Comparison of ENCODE assay signal across 30 cellular contexts in the genomic region with DNA sequence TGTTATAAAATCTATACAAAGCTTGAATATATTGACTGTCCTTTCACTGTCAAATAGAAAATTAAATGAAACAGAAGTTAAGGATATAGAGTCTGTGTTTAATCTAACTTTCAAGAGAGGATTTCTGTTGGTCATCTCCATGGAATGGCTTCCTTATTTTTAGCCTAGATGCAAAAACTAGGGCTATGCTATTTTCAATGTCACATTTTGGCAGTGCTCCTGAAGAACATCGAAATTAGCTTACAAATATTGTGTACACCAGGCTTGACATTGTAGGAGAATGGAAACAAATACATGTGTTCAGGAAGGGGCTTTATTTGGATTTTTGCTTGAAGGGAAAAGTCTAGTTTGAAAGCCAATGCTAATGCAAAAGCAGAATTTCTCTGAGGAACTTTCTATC.
"Had no signal": no experiment of that assay in that cellular context is flagged by ENCODE, and none has a peak within 500 bp of the region (broad histone marks: within the 10 kb centered on the region; RNA-seq: fewer than 3 reads in every experiment).

No MANE protein-coding gene starts in this region.

- H3K9me3 ChIP-seq: Peyer's patch had no signal

- H3K27me3 ChIP-seq: brain microvascular endothelial cell, Peyer's patch had no signal

- DNase-seq: activated CD4-positive, alpha-beta memory T cell treated with anti-CD3 and anti-CD28 coated beads, Interleukin-2, amount 10 ng/mL, durations not matched to agents 7 days and 5 days; activated CD4-positive, alpha-beta T cell treated with anti-CD3 and anti-CD28 coated beads for 1 hour; activated CD4-positive, alpha-beta T cell treated with anti-CD3 and anti-CD28 coated beads for 48 hours; activated CD4-positive, CD25-positive, alpha-beta regulatory T cell; activated CD8-positive, alpha-beta memory T cell treated with anti-CD3 and anti-CD28 coated beads for 24 hours; activated CD8-positive, alpha-beta memory T cell treated with anti-CD3 and anti-CD28 coated beads, Interleukin-2, amount 10 ng/mL, durations not matched to agents 7 days and 5 days; activated CD8-positive, alpha-beta memory T cell treated with anti-CD3 and anti-CD28 coated beads, Interleukin-2, amount 50 U/mL, for 48 hours; activated effector memory CD4-positive, alpha-beta T cell treated with Interleukin-2 at 50 U/mL for 16 hours; activated naive CD4-positive, alpha-beta T cell treated with anti-CD3 and anti-CD28 coated beads, Interleukin-2, amount 10 ng/mL, durations not matched to agents 7 days and 5 days; activated naive CD8-positive, alpha-beta T cell treated with anti-CD3 and anti-CD28 coated beads for 36 hours; activated T-cell treated with anti-CD3 and anti-CD28 coated beads, Interleukin-2, amount 50 U/mL, for 48 hours; amniotic stem cell; aorta; brain microvascular endothelial cell; central memory CD4-positive, alpha-beta T cell; NCI-H1105; NCI-H1417 treated with DMSO at 0.1 percent for 48 hours; NCI-H187 treated with DMSO at 0.1 percent for 48 hours; NCI-H2081; NCI-H345; NCI-H524 treated with DMSO at 0.1 percent for 48 hours; PC-3; Peyer's patch; RPMI8226; SIG-M5; T-helper 1 cell; T-helper 2 cell; T-helper 9 cell had no signal

- H3K36me3 ChIP-seq: brain microvascular endothelial cell, Peyer's patch had no signal

- H3K4me3 Mint-ChIP-seq: activated CD4-positive, alpha-beta memory T cell treated with anti-CD3 and anti-CD28 coated beads, Interleukin-2, amount 10 ng/mL, durations not matched to agents 7 days and 5 days; activated CD8-positive, alpha-beta memory T cell treated with anti-CD3 and anti-CD28 coated beads, Interleukin-2, amount 10 ng/mL, durations not matched to agents 7 days and 5 days; activated naive CD4-positive, alpha-beta T cell treated with anti-CD3 and anti-CD28 coated beads, Interleukin-2, amount 10 ng/mL, durations not matched to agents 7 days and 5 days; activated naive CD8-positive, alpha-beta T cell treated with anti-CD3 and anti-CD28 coated beads for 36 hours had no signal

- H3K27ac ChIP-seq: brain microvascular endothelial cell, Peyer's patch, VCaP had no signal

- H3K4me1 ChIP-seq: Peyer's patch had no signal

- H3K4me1 Mint-ChIP-seq: activated CD4-positive, alpha-beta memory T cell treated with anti-CD3 and anti-CD28 coated beads, Interleukin-2, amount 10 ng/mL, durations not matched to agents 7 days and 5 days; activated CD8-positive, alpha-beta memory T cell treated with anti-CD3 and anti-CD28 coated beads, Interleukin-2, amount 10 ng/mL, durations not matched to agents 7 days and 5 days; activated naive CD4-positive, alpha-beta T cell treated with anti-CD3 and anti-CD28 coated beads, Interleukin-2, amount 10 ng/mL, durations not matched to agents 7 days and 5 days; activated naive CD8-positive, alpha-beta T cell treated with anti-CD3 and anti-CD28 coated beads for 36 hours had no signal

- H3K36me3 Mint-ChIP-seq: activated CD8-positive, alpha-beta memory T cell treated with anti-CD3 and anti-CD28 coated beads, Interleukin-2, amount 10 ng/mL, durations not matched to agents 7 days and 5 days; activated naive CD4-positive, alpha-beta T cell treated with anti-CD3 and anti-CD28 coated beads, Interleukin-2, amount 10 ng/mL, durations not matched to agents 7 days and 5 days; activated naive CD8-positive, alpha-beta T cell treated with anti-CD3 and anti-CD28 coated beads for 36 hours had no signal

- ATAC-seq: activated CD8-positive, alpha-beta memory T cell treated with anti-CD3 and anti-CD28 coated beads, Interleukin-2, amount 10 ng/mL, durations not matched to agents 7 days and 5 days; PC-3; SK-N-SH treated with all-trans-retinoic acid at 6 μM for 48 hours had no signal

- H3K9me3 Mint-ChIP-seq: activated naive CD4-positive, alpha-beta T cell treated with anti-CD3 and anti-CD28 coated beads, Interleukin-2, amount 10 ng/mL, durations not matched to agents 7 days and 5 days had no signal

- H3K27me3 Mint-ChIP-seq: activated CD4-positive, alpha-beta memory T cell treated with anti-CD3 and anti-CD28 coated beads, Interleukin-2, amount 10 ng/mL, durations not matched to agents 7 days and 5 days; activated CD8-positive, alpha-beta memory T cell treated with anti-CD3 and anti-CD28 coated beads, Interleukin-2, amount 10 ng/mL, durations not matched to agents 7 days and 5 days; activated naive CD4-positive, alpha-beta T cell treated with anti-CD3 and anti-CD28 coated beads, Interleukin-2, amount 10 ng/mL, durations not matched to agents 7 days and 5 days; activated naive CD8-positive, alpha-beta T cell treated with anti-CD3 and anti-CD28 coated beads for 36 hours had no signal

- H3K4me3 ChIP-seq: Peyer's patch had no signal

- H3K27ac Mint-ChIP-seq: activated CD4-positive, alpha-beta memory T cell treated with anti-CD3 and anti-CD28 coated beads, Interleukin-2, amount 10 ng/mL, durations not matched to agents 7 days and 5 days; activated CD8-positive, alpha-beta memory T cell treated with anti-CD3 and anti-CD28 coated beads, Interleukin-2, amount 10 ng/mL, durations not matched to agents 7 days and 5 days; activated naive CD4-positive, alpha-beta T cell treated with anti-CD3 and anti-CD28 coated beads, Interleukin-2, amount 10 ng/mL, durations not matched to agents 7 days and 5 days; activated naive CD8-positive, alpha-beta T cell treated with anti-CD3 and anti-CD28 coated beads for 36 hours had no signal
